Comparison of ENCODE assay signal across 8 cellular contexts in the genomic region with DNA sequence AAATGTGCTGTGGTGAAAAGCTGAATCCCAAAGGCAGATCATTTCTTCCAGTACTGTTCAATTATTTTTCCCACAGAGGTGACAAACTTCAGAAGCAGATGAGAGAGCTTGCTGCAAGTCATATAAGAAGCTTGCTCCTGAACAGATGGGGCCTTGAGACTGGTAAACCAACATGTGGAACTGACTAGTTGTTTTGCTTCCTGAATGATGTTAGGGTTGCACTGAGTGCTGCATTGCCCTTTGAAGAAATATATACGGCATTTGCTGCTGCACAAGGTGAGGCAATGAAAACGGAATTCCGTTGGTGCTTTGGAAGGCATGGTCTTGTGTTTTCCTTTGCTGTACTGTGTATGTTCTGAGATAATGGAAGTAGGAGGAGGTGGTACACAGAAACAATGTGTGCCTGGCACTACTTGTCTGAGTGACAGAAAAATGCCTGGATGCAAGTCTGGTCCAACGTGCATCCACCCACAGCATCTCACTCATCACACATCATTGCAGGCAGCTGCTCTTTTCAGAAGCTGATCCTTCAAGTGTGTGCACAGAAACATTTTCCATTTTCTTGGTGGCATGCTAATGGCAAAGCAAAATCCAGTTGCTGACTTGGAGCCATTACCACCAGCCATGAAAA.
"Had no signal": no experiment of that assay in that cellular context is flagged by ENCODE, and none has a peak within 500 bp of the region (broad histone marks: within the 10 kb centered on the region; RNA-seq: fewer than 3 reads in every experiment).

No MANE protein-coding gene starts in this region.

- H3K27ac Mint-ChIP-seq: stimulated activated memory B cell treated with anti-CD40 and anti-IgM and Interleukin-4, amounts not matched to agents 10 μg/mL and 1 μg/mL and 100 μg/mL, for 72 hours; WTC11 had no signal

- H3K4me3 Mint-ChIP-seq: endodermal cell; stimulated activated memory B cell treated with anti-CD40 and anti-IgM and Interleukin-4, amounts not matched to agents 10 μg/mL and 1 μg/mL and 100 μg/mL, for 72 hours; WTC11 had no signal

- H3K9me3 Mint-ChIP-seq: endodermal cell; stimulated activated memory B cell treated with anti-CD40 and anti-IgM and Interleukin-4, amounts not matched to agents 10 μg/mL and 1 μg/mL and 100 μg/mL, for 72 hours; WTC11 had no signal

- H3K36me3 Mint-ChIP-seq: WTC11 had no signal

- H3K27me3 Mint-ChIP-seq: stimulated activated memory B cell treated with anti-CD40 and anti-IgM and Interleukin-4, amounts not matched to agents 10 μg/mL and 1 μg/mL and 100 μg/mL, for 72 hours had no signal

- DNase-seq: activated CD4-positive, alpha-beta T cell treated with anti-CD3 and anti-CD28 coated beads for 48 hours; activated CD8-positive, alpha-beta memory T cell treated with anti-CD3 and anti-CD28 coated beads for 24 hours; endodermal cell; heart left ventricle; stimulated activated CD4-positive, alpha-beta T cell treated with anti-CD3 and anti-CD28 coated beads, Interleukin-2, amount 100 ng/mL, for 48 hours; trophoblast cell had no signal

- ATAC-seq: stimulated activated memory B cell treated with anti-CD40 and anti-IgM and Interleukin-4, amounts not matched to agents 10 μg/mL and 1 μg/mL and 100 μg/mL, for 72 hours; WTC11 had no signal
